9 cellular contexts compared by ENCODE assay signal in the genomic region with DNA sequence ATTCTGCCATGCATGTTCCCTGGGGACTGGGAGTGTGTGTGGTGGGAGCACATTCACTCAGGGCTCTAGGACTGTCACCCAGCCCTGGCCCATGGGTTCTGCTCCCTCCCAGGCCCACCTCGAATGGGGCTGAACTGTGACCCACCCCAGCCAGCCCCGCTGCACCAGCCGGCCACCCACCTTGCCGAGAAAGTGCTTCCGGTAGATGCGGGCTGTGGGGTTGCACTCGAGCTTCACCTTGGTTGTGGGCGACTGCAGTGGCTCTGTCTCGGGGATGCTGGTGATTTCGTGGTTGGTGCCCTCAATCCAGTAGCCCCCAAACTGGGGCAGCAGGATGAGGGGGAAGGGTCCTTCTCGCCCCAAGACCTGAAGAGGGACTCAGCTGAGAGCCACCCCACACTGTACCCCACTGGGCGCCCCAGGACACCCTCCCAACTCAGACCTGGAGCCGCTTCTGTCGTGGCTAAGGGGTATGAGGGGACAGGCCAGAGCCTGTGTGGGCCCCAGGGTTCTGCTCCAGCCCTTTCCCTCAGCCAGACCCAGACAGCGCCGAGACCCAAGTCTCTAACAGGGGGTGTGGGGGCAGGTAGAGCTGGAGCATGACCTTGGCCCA.
"Had no signal": no experiment of that assay in that cellular context is flagged by ENCODE, and none has a peak within 500 bp of the region (broad histone marks: within the 10 kb centered on the region; RNA-seq: fewer than 3 reads in every experiment).

No MANE protein-coding gene starts in this region.

- H3K4me3 ChIP-seq: GM23248, HAP-1 had no signal

- FAIRE-seq: HTR-8/SVneo had no signal

- ATAC-seq: HCT116 had no signal

- DNase-seq: GM23248, GOT3, H7, HFFc6, IMR-90, KBM-7 had no signal

- H3K27ac ChIP-seq: GM23248 had no signal

- H3K9me3 Mint-ChIP-seq: HFFc6 had no signal

- H2AFZ ChIP-seq: GM23248 had no signal

- H3K9ac ChIP-seq: GM23248 had no signal

- H3K27ac Mint-ChIP-seq: HFFc6 had no signal

- H3K4me1 ChIP-seq: HAP-1 had no signal

- H3K36me3 ChIP-seq: HAP-1 had no signal

- H3K9me3 ChIP-seq: HAP-1 had no signal

- H3K4me3 Mint-ChIP-seq: HFFc6 had no signal
